ENCODE assay signal across 1 cellular context in genomic region chr12:2959508-2960431, GRCh38.
TF ChIP-seq lines count a peak whose summit lies in the region.

No MANE protein-coding gene starts in this region.

TF ChIP-seq in HepG2, 621 proteins besides CTCF, POLR2A, EP300 and RAD21 (continued from another document and continues in another):
- TF ChIP-seq ATF2 (CRISPR knock-in tag; IDR thresholded peaks at IDR 0.05): no peak
- TF ChIP-seq ZNF24 (IDR thresholded peaks at IDR 0.05): no peak
- TF ChIP-seq, protein P1, sequence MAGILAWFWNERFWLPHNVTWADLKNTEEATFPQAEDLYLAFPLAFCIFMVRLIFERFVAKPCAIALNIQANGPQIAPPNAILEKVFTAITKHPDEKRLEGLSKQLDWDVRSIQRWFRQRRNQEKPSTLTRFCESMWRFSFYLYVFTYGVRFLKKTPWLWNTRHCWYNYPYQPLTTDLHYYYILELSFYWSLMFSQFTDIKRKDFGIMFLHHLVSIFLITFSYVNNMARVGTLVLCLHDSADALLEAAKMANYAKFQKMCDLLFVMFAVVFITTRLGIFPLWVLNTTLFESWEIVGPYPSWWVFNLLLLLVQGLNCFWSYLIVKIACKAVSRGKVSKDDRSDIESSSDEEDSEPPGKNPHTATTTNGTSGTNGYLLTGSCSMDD (CRISPR knock-in tag; IDR thresholded peaks at IDR 0.05): no peak
- peak; percentile 72 for TF ChIP-seq PHF8 (CRISPR knock-in tag; IDR thresholded peaks at IDR 0.05)
- TF ChIP-seq YEATS2 (CRISPR knock-in tag; IDR thresholded peaks at IDR 0.05; ENCODE audit: borderline replicate concordance): no peak
- peak; percentile 83; the same call in 1 of the 2 replicates for TF ChIP-seq KDM5B (CRISPR knock-in tag; IDR thresholded peaks at IDR 0.05; ENCODE audit: borderline replicate concordance)
- TF ChIP-seq ZNF446 (CRISPR knock-in tag; IDR thresholded peaks at IDR 0.05): peak; percentile 67; the same call in 1 of the 2 replicates
- no peak for TF ChIP-seq HHEX (CRISPR knock-in tag; IDR thresholded peaks at IDR 0.05)
- TF ChIP-seq AGO1 (IDR thresholded peaks at IDR 0.05; ENCODE audit: low read depth, low read length, poor library complexity, severe bottlenecking): no peak
- TF ChIP-seq ELK4 (CRISPR knock-in tag; IDR thresholded peaks at IDR 0.05; ENCODE audit: borderline replicate concordance): no peak
- TF ChIP-seq ZBTB33 (CRISPR knock-in tag; IDR thresholded peaks at IDR 0.05): no peak
- no peak for TF ChIP-seq ZNF737 (CRISPR knock-in tag; IDR thresholded peaks at IDR 0.05; ENCODE audit: borderline replicate concordance)
- no peak for TF ChIP-seq RNF2 (conservative IDR thresholded peaks at IDR 0.05; ENCODE audit: low read depth)
- TF ChIP-seq XBP1 (CRISPR knock-in tag; IDR thresholded peaks at IDR 0.05): no peak
- no peak for TF ChIP-seq ZNF318 (CRISPR knock-in tag; IDR thresholded peaks at IDR 0.05)
- TF ChIP-seq ETV6 (CRISPR knock-in tag; conservative IDR thresholded peaks at IDR 0.05): no peak
- no peak for TF ChIP-seq ZSCAN30 (CRISPR knock-in tag; IDR thresholded peaks at IDR 0.05)
- peak; percentile 31; the same call in 1 of the 2 replicates for TF ChIP-seq ZNF891 (CRISPR knock-in tag; IDR thresholded peaks at IDR 0.05)
- 0 out of 2 replicates have a peak, but pooled peaks have one; percentile 45 for TF ChIP-seq REPIN1 (CRISPR knock-in tag; IDR thresholded peaks at IDR 0.05; ENCODE audit: borderline replicate concordance, low read depth)
- TF ChIP-seq CREBL2 (CRISPR knock-in tag; IDR thresholded peaks at IDR 0.05; ENCODE audit: borderline replicate concordance): no peak
- 0 out of 2 replicates have a peak, but pooled peaks have one; percentile 49 for TF ChIP-seq AFF4 (CRISPR knock-in tag; IDR thresholded peaks at IDR 0.05)
- TF ChIP-seq NCOR1 (IDR thresholded peaks at IDR 0.05; ENCODE audit: borderline replicate concordance, low read length): no peak
- peak; percentile 32; the same call in 1 of the 2 replicates for TF ChIP-seq PHF20 (CRISPR knock-in tag; IDR thresholded peaks at IDR 0.05)
- no peak for TF ChIP-seq MAZ (IDR thresholded peaks at IDR 0.05; ENCODE audit: borderline replicate concordance, low read depth, low read length)
- no peak; the same call in 1 of the 2 replicates for TF ChIP-seq MAZ (CRISPR knock-in tag; IDR thresholded peaks at IDR 0.05; ENCODE audit: low read depth)
- TF ChIP-seq ERF (CRISPR knock-in tag; IDR thresholded peaks at IDR 0.05): no peak
- TF ChIP-seq ZNF766 (CRISPR knock-in tag; IDR thresholded peaks at IDR 0.05; ENCODE audit: borderline replicate concordance): no peak
- no peak for TF ChIP-seq SIX4 (CRISPR knock-in tag; IDR thresholded peaks at IDR 0.05)
- TF ChIP-seq ZNF703 (CRISPR knock-in tag; IDR thresholded peaks at IDR 0.05; ENCODE audit: borderline replicate concordance): no peak
- TF ChIP-seq SALL2 (CRISPR knock-in tag; IDR thresholded peaks at IDR 0.05): no peak
- TF ChIP-seq EZH2 (conservative IDR thresholded peaks at IDR 0.05; ENCODE audit: low read depth, low read length): no peak
- TF ChIP-seq TSC22D2 (CRISPR knock-in tag; IDR thresholded peaks at IDR 0.05; ENCODE audit: borderline replicate concordance): no peak
- peak; percentile 84 for TF ChIP-seq UBTF (CRISPR knock-in tag; IDR thresholded peaks at IDR 0.05)
